Comparison of ENCODE assay signal across 12 cellular contexts in genomic region chr3:73433079-73433478, GRCh38.
"Had no signal": no experiment of that assay in that cellular context is flagged by ENCODE, and none has a peak within 500 bp of the region (broad histone marks: within the 10 kb centered on the region; RNA-seq: fewer than 3 reads in every experiment).

No MANE protein-coding gene starts in this region.

- H3K4me3 ChIP-seq: esophagus squamous epithelium, hepatocyte, upper lobe of left lung had no signal

- DNase-seq: activated CD4-positive, alpha-beta memory T cell treated with anti-CD3 and anti-CD28 coated beads, Interleukin-2, amount 10 ng/mL, durations not matched to agents 7 days and 5 days; activated gamma-delta T cell; esophagus squamous epithelium; kidney; spleen; stimulated activated CD4-positive, alpha-beta T cell treated with anti-CD3 and anti-CD28 coated beads, Interleukin-1b, Interleukin-23, amount 100 ng/mL, for 48 hours; T-helper 9 cell had no signal

- FAIRE-seq: kidney had no signal

- H3K27me3 ChIP-seq: breast epithelium, hepatocyte, upper lobe of left lung had no signal

- ATAC-seq: stimulated activated memory B cell treated with anti-CD40 and anti-IgM and Interleukin-4, amounts not matched to agents 10 μg/mL and 1 μg/mL and 100 μg/mL, for 72 hours had no signal

- H3K36me3 ChIP-seq: breast epithelium, esophagus squamous epithelium, spleen, upper lobe of left lung had no signal

- H3K27ac ChIP-seq: hepatocyte, spleen, upper lobe of left lung, VCaP had no signal

- H3K9me3 ChIP-seq: breast epithelium, esophagus squamous epithelium, spleen, upper lobe of left lung had no signal
